ENCODE assay signal across 16 cellular contexts in genomic region chr1:217364220-217364619, GRCh38.
DNase-seq lines count a peak whose midpoint lies in the region; ATAC-seq and TF ChIP-seq lines count a peak whose summit lies in the region.
"Had no signal": no experiment of that assay in that cellular context is flagged by ENCODE, and none has a peak within 500 bp of the region (broad histone marks: within the 10 kb centered on the region; RNA-seq: fewer than 3 reads in every experiment).

No MANE protein-coding gene starts in this region.

- no peak for TF ChIP-seq CTCF in progenitor cell of endocrine pancreas (IDR thresholded peaks at IDR 0.05; ENCODE audit: unreplicated experiment)

- no peak overlapping the region for H3K4me3 Mint-ChIP-seq in progenitor cell of endocrine pancreas (ENCODE audit: low read depth)
- H3K4me3 Mint-ChIP-seq: B cell; CD14-positive monocyte; CD4-positive, alpha-beta T cell; CD8-positive, alpha-beta memory T cell; GM23338; H9 had no signal

- peaks cover 4% of the 10 kb centered on the region for H3K9me3 Mint-ChIP-seq in progenitor cell of endocrine pancreas (ENCODE audit: low read depth)

- H3K36me3 Mint-ChIP-seq in progenitor cell of endocrine pancreas (ENCODE audit: insufficient read depth), result peaks cover 2% of the 10 kb centered on the region
- H3K36me3 Mint-ChIP-seq: CD14-positive monocyte; CD8-positive, alpha-beta memory T cell had no signal

- peaks cover 25% of the 10 kb centered on the region for H3K4me1 Mint-ChIP-seq in progenitor cell of endocrine pancreas (ENCODE audit: low read depth)
- H3K4me1 Mint-ChIP-seq: CD14-positive monocyte had no signal

- H3K27ac Mint-ChIP-seq in progenitor cell of endocrine pancreas, result peak overlapping the region; percentile 29
- H3K27ac Mint-ChIP-seq: B cell; CD14-positive monocyte; CD4-positive, alpha-beta T cell; CD8-positive, alpha-beta memory T cell; GM23338; H9 had no signal

- H3K27me3 Mint-ChIP-seq in progenitor cell of endocrine pancreas, result no peaks in the 10 kb centered on the region
- H3K27me3 Mint-ChIP-seq: B cell; CD4-positive, alpha-beta T cell had no signal

- ATAC-seq in GM21423 (IDR thresholded peaks at IDR 0.05; ENCODE audit: unreplicated experiment) (no peak), HG02798 (IDR thresholded peaks at IDR 0.05; ENCODE audit: poor library complexity, unreplicated experiment) (no peak)
- ATAC-seq: GM23338, HCT116 had no signal

- peak; percentile 34 for DNase-seq in NCI-H146 treated with DMSO at 0.1 percent for 48 hours (lab: John Stamatoyannopoulos, UW; ENCODE audit: unreplicated experiment)
- DNase-seq in NCI-H146 (lab: John Stamatoyannopoulos, UW), result no peak
- peak; percentile 90 for DNase-seq in SK-N-DZ (ENCODE audit: low spot score)
- no peak for DNase-seq in progenitor cell of endocrine pancreas (ENCODE audit: low spot score, unreplicated experiment)
- DNase-seq: CD4-positive, alpha-beta T cell; CD8-positive, alpha-beta memory T cell; DMS53; DMS79 treated with DMSO at 0.1 percent for 48 hours; GF-D8; H9 had no signal

Comparison
In these comparisons a context has a peak if more than half of its experiments do, and no peak if none do; other contexts are left out.
1. DNase-seq: peak in NCI-H146 treated with DMSO at 0.1 percent for 48 hours (single experiment) and SK-N-DZ (single experiment); none in NCI-H146 (single experiment) and progenitor cell of endocrine pancreas (single experiment).